In the genomic region with DNA sequence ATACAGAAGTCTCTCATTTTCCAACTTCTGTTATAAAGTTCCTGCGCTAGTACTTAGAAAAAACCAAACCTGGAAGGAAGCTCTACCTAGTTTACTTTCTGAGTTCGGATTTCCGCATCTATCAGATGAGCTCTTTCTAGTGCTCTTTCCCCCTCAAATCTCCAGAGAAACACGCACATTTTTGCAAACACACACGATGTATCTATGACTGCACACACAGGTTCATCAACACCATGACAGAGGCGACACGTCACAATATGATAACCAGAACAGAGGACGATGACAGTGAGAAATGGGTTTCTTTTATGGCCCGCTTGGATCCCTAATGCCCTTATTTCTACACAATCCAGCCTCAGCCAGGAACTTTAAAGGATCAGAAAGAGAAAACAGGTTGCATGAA, we compare ENCODE assay signal across 7 cellular contexts. TPM values are rescaled to one million over a fixed set of nuclear protein-coding genes. Genes with fewer than 3 reads are reported as not detected.
A peak's percentile ranks its signal among the peaks of the same experiment; 100 is the strongest.
DNase-seq lines count a peak whose midpoint lies in the region; ATAC-seq and TF ChIP-seq lines count a peak whose summit lies in the region.

No MANE protein-coding gene starts in this region.

- no peaks in the 10 kb centered on the region for H3K9me3 ChIP-seq in RWPE2 (ENCODE audit: severe bottlenecking)
- no peaks in the 10 kb centered on the region for H3K9me3 ChIP-seq in body of pancreas
- no peaks in the 10 kb centered on the region for H3K9me3 ChIP-seq in lower lobe of right lung
- H3K9me3 ChIP-seq in testis, result no peaks in the 10 kb centered on the region

- intact Hi-C loops in body of pancreas (cut with DNase I), result no loop called here
- intact Hi-C loops in lower lobe of right lung (cut with DNase I), result no loop called here
- intact Hi-C loops in testis (cut with DNase I; ENCODE audit: low total_unique reads), result no loop called here

- H3K4me1 ChIP-seq in RWPE2 (ENCODE audit: insufficient read depth, poor library complexity, severe bottlenecking) (peaks cover 8% of the 10 kb centered on the region), body of pancreas (peaks cover 12% of the 10 kb centered on the region), lower lobe of right lung (peaks cover 12% of the 10 kb centered on the region), testis (no peaks in the 10 kb centered on the region)

- DNase-seq in RWPE2 (ENCODE audit: low spot score) (no peak), body of pancreas (no peak), lower lobe of right lung (no peak), testis (peak; percentile 25)

- TF ChIP-seq CTCF in RWPE2 (IDR thresholded peaks at IDR 0.05; ENCODE audit: poor library complexity, severe bottlenecking), result no peak
- TF ChIP-seq CTCF in body of pancreas (IDR thresholded peaks at IDR 0.05), result no peak
- TF ChIP-seq CTCF in lower lobe of right lung (IDR thresholded peaks at IDR 0.05), result no peak
- no peak for TF ChIP-seq CTCF in testis (IDR thresholded peaks at IDR 0.05)

- TF ChIP-seq POLR2A in body of pancreas (IDR thresholded peaks at IDR 0.05) (no peak), testis (IDR thresholded peaks at IDR 0.05) (no peak)

- WGBS in body of pancreas, 2 donors, result 11 to 19% methylated on average over 9 of the region's 9 CpGs
- 5% methylated on average over 9 of the region's 9 CpGs for WGBS in testis, 2 donors

- H3K27ac ChIP-seq in RWPE2 (ENCODE audit: poor library complexity, severe bottlenecking) (no peak overlapping the region), body of pancreas (no peak overlapping the region), lower lobe of right lung (peak overlapping the region; percentile 72), testis (peak overlapping the region in 1 of 2 donors; percentile 67)

- ATAC-seq in GM18498 (IDR thresholded peaks at IDR 0.05; ENCODE audit: unreplicated experiment) (peak; percentile 34), HG02885 (IDR thresholded peaks at IDR 0.05; ENCODE audit: poor library complexity, unreplicated experiment) (peak; percentile 32), RWPE2 (ENCODE audit: low read depth) (peak; percentile 14; the same call in 1 of the 3 replicates), body of pancreas (peak; percentile 18), lower lobe of right lung (peak; percentile 63 to 65), HG03097 (IDR thresholded peaks at IDR 0.05; ENCODE audit: low FRiP score, unreplicated experiment) (no peak)

- H3K27me3 ChIP-seq in RWPE2 (ENCODE audit: insufficient read depth, poor library complexity, severe bottlenecking) (no peaks in the 10 kb centered on the region), body of pancreas (no peaks in the 10 kb centered on the region), lower lobe of right lung (ENCODE audit: low read depth) (no peaks in the 10 kb centered on the region), testis (no peaks in the 10 kb centered on the region)

- H3K4me3 ChIP-seq in RWPE2 (ENCODE audit: severe bottlenecking), result peak overlapping the region; percentile 31
- peak overlapping the region in 1 of 2 donors; percentile 13 for H3K4me3 ChIP-seq in body of pancreas
- H3K4me3 ChIP-seq in lower lobe of right lung, result peak overlapping the region; percentile 57
- H3K4me3 ChIP-seq in testis, result peak overlapping the region; percentile 55 to 64

- no peaks in the 10 kb centered on the region for H3K36me3 ChIP-seq in RWPE2 (ENCODE audit: low read depth)
- H3K36me3 ChIP-seq in body of pancreas (replicated peaks in 1 of 2; ENCODE audit: insufficient read depth in 1 of 2, low read depth in 2 of 2), result no peaks in the 10 kb centered on the region
- H3K36me3 ChIP-seq in lower lobe of right lung, result no peaks in the 10 kb centered on the region
- H3K36me3 ChIP-seq in testis (ENCODE audit: low read depth, missing control alignments), result no peaks in the 10 kb centered on the region

RNA-seq across cellular contexts. Expression of gene LRRC63, which starts 0.6 kb away (rescaled TPM):
- total RNA-seq in body of pancreas (not detected), lower lobe of right lung (1.7 TPM), testis (1 to 10 TPM; 4.6 to 9.4 TPM)
- polyA plus RNA-seq in testis (ENCODE audit: insufficient read depth, low read depth, low replicate concordance), result 7.0 TPM

RNA-seq across cellular contexts. Expression of gene LCP1, which starts 29.1 kb away (rescaled TPM):
- 10 to 100 TPM in 1 of 2 donors, 1 to 10 TPM in 1; 6.3 to 16.1 TPM for total RNA-seq in body of pancreas
- 371 TPM for total RNA-seq in lower lobe of right lung
- total RNA-seq in testis, result 10 to 100 TPM; 24.1 to 48.7 TPM
- 80.5 TPM for polyA plus RNA-seq in testis (ENCODE audit: insufficient read depth, low read depth, low replicate concordance)
